Comparison of ENCODE assay signal across 16 cellular contexts in the genomic region with DNA sequence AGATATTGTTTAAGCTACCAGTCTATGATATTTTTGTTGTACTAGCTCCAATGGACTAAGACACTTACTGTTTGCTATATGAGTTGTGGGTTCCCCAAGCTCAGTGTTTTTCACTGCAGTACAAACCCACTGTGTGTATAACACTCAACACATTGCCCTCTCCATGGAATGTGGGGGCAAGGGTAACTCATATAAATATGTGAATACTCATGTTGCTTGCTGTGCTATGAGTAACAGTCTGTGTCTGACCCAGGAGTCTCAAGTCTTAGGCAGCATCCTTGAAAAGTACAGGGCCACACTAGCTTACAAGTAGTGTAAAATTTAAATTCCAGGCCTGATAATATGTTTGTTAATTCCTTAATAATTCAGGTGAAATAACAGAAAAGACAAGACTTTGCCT. TPM values are rescaled to one million over a fixed set of nuclear protein-coding genes. Genes with fewer than 3 reads are reported as not detected.
A peak's percentile ranks its signal among the peaks of the same experiment; 100 is the strongest.
DNase-seq lines count a peak whose midpoint lies in the region; TF ChIP-seq lines count a peak whose summit lies in the region.
"Had no signal": no experiment of that assay in that cellular context is flagged by ENCODE, and none has a peak within 500 bp of the region (broad histone marks: within the 10 kb centered on the region; RNA-seq: fewer than 3 reads in every experiment).

No MANE protein-coding gene starts in this region.

- peaks cover 53% of the 10 kb centered on the region for H3K4me1 ChIP-seq in GM23248 (ENCODE audit: insufficient read depth)
- H3K4me1 ChIP-seq: A549, BLaER1, Caco-2 had no signal

- H3K9ac ChIP-seq in GM23248: no peak overlapping the region
- H3K9ac ChIP-seq: BLaER1 had no signal

- no peak overlapping the region for H3K4me3 Mint-ChIP-seq in chondrocyte (ENCODE audit: unreplicated experiment)
- H3K4me3 Mint-ChIP-seq: CD8-positive, alpha-beta memory T cell; H9 had no signal

- H3K4me3 ChIP-seq in GM23248: no peak overlapping the region
- no peak overlapping the region for H3K4me3 ChIP-seq in choroid plexus epithelial cell (ENCODE audit: low read depth, low read length)
- H3K4me3 ChIP-seq: A549, BLaER1, K562 had no signal

- H3K9me3 Mint-ChIP-seq in chondrocyte (ENCODE audit: low read depth): no peaks in the 10 kb centered on the region
- H3K9me3 Mint-ChIP-seq: H9 had no signal

- H3K27ac ChIP-seq in GM23248: peak overlapping the region; percentile 3
- H3K27ac ChIP-seq: A549, BLaER1, HL-60 had no signal

- peak; percentile 74 for DNase-seq in GM23248
- DNase-seq in choroid plexus epithelial cell (ENCODE audit: low read depth): peak; percentile 78
- DNase-seq in kidney tubule cell (ENCODE audit: low spot score): peak; percentile 6
- DNase-seq in chondrocyte (ENCODE audit: low spot score): no peak
- no peak for DNase-seq in KBM-7
- no peak for DNase-seq in activated T-cell treated with anti-CD3 and anti-CD28 coated beads for 4 hours
- DNase-seq: AML-193; Caco-2; CD8-positive, alpha-beta memory T cell; DND-41; GOT3; H9 had no signal

- H3K4me1 Mint-ChIP-seq in chondrocyte (ENCODE audit: low read depth): no peaks in the 10 kb centered on the region
- H3K4me1 Mint-ChIP-seq: CD8-positive, alpha-beta memory T cell; H9 had no signal

- no peaks in the 10 kb centered on the region for H3K36me3 Mint-ChIP-seq in chondrocyte (ENCODE audit: low read depth)
- H3K36me3 Mint-ChIP-seq: CD8-positive, alpha-beta memory T cell had no signal

- no peaks in the 10 kb centered on the region for H3K36me3 ChIP-seq in GM23248 (ENCODE audit: low read depth)
- H3K36me3 ChIP-seq: BLaER1 had no signal

- H3K9me3 ChIP-seq in GM23248 (ENCODE audit: low read depth): no peaks in the 10 kb centered on the region
- H3K9me3 ChIP-seq: A549, BLaER1, Caco-2 had no signal

- peak overlapping the region; percentile 1; the same call in 1 of the 2 replicates for H2AFZ ChIP-seq in GM23248

- no peak for TF ChIP-seq CTCF in choroid plexus epithelial cell (conservative IDR thresholded peaks at IDR 0.05; ENCODE audit: low read depth, low read length)
- no peak for TF ChIP-seq CTCF in chondrocyte (IDR thresholded peaks at IDR 0.05)

- in situ Hi-C loops in GM23248 (cut with MboI) (loop anchor here (25.0 kb wide), 1 partner anchor 775 kb away; no protein-coding TSS in a partner anchor), KBM-7 (cut with MboI; ENCODE audit: low pct_unique_long_range_greater_than_20kb, low sequenced_read_pairs) (no loop called here)

- no peaks in the 10 kb centered on the region for H3K27me3 ChIP-seq in GM23248 (replicated peaks; ENCODE audit: insufficient read depth)
- H3K27me3 ChIP-seq: BLaER1 had no signal

- no peaks in the 10 kb centered on the region for H3K27me3 Mint-ChIP-seq in chondrocyte (ENCODE audit: low read depth)
- H3K27me3 Mint-ChIP-seq: CD8-positive, alpha-beta memory T cell had no signal

- H3F3A ChIP-seq in GM23248 (ENCODE audit: insufficient read depth): peaks cover 28% of the 10 kb centered on the region

- no peak overlapping the region for H3K27ac Mint-ChIP-seq in chondrocyte (ENCODE audit: unreplicated experiment)
- H3K27ac Mint-ChIP-seq: CD8-positive, alpha-beta memory T cell; H9 had no signal

- H3K79me2 ChIP-seq in GM23248 (ENCODE audit: insufficient read depth): no peaks in the 10 kb centered on the region

- no peaks in the 10 kb centered on the region for H3K9me2 ChIP-seq in GM23248 (ENCODE audit: insufficient read depth)

- H3K4me2 ChIP-seq in GM23248 (ENCODE audit: unreplicated experiment): no peak overlapping the region
- H3K4me2 ChIP-seq: A549, BLaER1 had no signal

- H4K20me1 ChIP-seq in GM23248 (ENCODE audit: insufficient read depth): no peaks in the 10 kb centered on the region
- H4K20me1 ChIP-seq: BLaER1 had no signal

RNA-seq across cellular contexts. Expression of a gene that starts 22.5 kb away (rescaled TPM):
- 18.5 and 24.4 TPM in 2 replicates for total RNA-seq in GM23248 (2014; rRNA removed; shearing (Covaris generic))
- polyA plus RNA-seq in GM23248 (2016; fragmentation: Nextera tagmentation; extraction: Ambion mirVana): 4.3 and 5.6 TPM in 2 replicates
- total RNA-seq in chondrocyte: 0.60 to 2.1 TPM (median 1.5 TPM) in 3 replicates
- total RNA-seq: Caco-2; CD8-positive, alpha-beta memory T cell; H9 had no signal
- polyA plus RNA-seq: A549; CD8-positive, alpha-beta memory T cell had no signal

Comparison
In these comparisons a context has a peak if more than half of its experiments do, and no peak if none do; other contexts are left out.
1. DNase-seq: peak in GM23248 (single experiment), choroid plexus epithelial cell (single experiment) and kidney tubule cell (single experiment); none in chondrocyte (single experiment), KBM-7 (single experiment) and activated T-cell treated with anti-CD3 and anti-CD28 coated beads for 4 hours (single experiment).